Comparison of ENCODE assay signal across 15 cellular contexts in the genomic region with DNA sequence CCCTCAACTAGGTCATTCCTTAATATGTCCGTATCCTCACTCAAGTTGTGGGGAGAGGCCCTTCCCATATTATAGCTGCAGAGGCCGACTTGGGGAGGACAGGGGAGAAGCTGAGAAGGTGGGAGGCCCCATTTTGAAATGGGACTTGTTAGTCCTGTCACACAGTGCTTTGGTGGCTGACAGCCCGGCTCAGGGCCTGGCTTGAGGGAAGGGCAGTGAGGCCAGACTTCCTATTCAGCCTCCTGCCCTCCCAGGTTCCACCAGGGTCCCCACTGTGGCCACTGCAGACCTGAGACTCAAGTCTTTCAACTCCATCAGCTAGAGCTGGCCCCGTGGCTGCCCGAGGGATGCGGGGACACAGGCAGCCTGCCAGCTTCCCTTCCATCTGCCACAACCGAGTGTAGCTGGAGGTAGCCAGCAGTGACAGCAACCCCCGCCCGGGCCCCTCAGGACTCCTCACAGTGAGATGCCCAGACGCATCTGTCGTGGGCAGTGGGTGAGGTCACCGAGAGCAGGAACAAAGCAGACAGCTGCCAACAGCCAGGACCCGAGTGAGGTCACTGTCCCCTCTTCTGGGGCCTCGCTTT. TPM values are rescaled to one million over a fixed set of nuclear protein-coding genes. Genes with fewer than 3 reads are reported as not detected.
"Had no signal": no experiment of that assay in that cellular context is flagged by ENCODE, and none has a peak within 500 bp of the region (broad histone marks: within the 10 kb centered on the region; RNA-seq: fewer than 3 reads in every experiment).

No MANE protein-coding gene starts in this region.

- H3K9me3 Mint-ChIP-seq: T-helper 1 cell treated with Interleukin-12 subunit alpha and Interleukin-12 subunit beta and Interleukin-4 antibody, amounts not matched to agents 30 μg/mL and 1 μg/mL, for 36 hours had no signal

- H3K36me3 Mint-ChIP-seq: activated naive CD8-positive, alpha-beta T cell; stimulated activated memory B cell treated with anti-CD40 and anti-IgM and Interleukin-4, amounts not matched to agents 10 μg/mL and 1 μg/mL and 100 μg/mL, for 72 hours had no signal

- H3K4me1 ChIP-seq: foreskin keratinocyte, left lung had no signal

- H3K9me3 ChIP-seq: left lung, pancreas, right lobe of liver, thoracic aorta had no signal

- H3K4me3 ChIP-seq: left lung, pancreas, right lobe of liver, smooth muscle cell, thoracic aorta had no signal

- H3K27me3 ChIP-seq: pancreas, right lobe of liver had no signal

- H3K36me3 ChIP-seq: left lung, pancreas, right lobe of liver, thoracic aorta had no signal

- ATAC-seq: foreskin keratinocyte; left lung; pancreas; right lobe of liver; stimulated activated memory B cell treated with anti-CD40 and anti-IgM and Interleukin-4, amounts not matched to agents 10 μg/mL and 1 μg/mL and 100 μg/mL, for 72 hours had no signal

- DNase-seq: activated CD4-positive, alpha-beta T cell treated with anti-CD3 and anti-CD28 coated beads, Interleukin-2, amount 50 U/mL, for 4 hours; foreskin keratinocyte; hypothalamus; left lung; naive B cell; pancreas; right lobe of liver; stimulated activated CD4-positive, alpha-beta T cell treated with anti-CD3 and anti-CD28 coated beads, Interleukin-4, amount 100 ng/mL, for 4 hours had no signal

- H3K27ac ChIP-seq: foreskin keratinocyte, left lung, pancreas, right lobe of liver, thoracic aorta had no signal

- H3K4me1 Mint-ChIP-seq: naive B cell; stimulated activated memory B cell treated with anti-CD40 and anti-IgM and Interleukin-4, amounts not matched to agents 10 μg/mL and 1 μg/mL and 100 μg/mL, for 72 hours had no signal

- H3K27ac Mint-ChIP-seq: activated naive CD8-positive, alpha-beta T cell; naive B cell; stimulated activated memory B cell treated with anti-CD40 and anti-IgM and Interleukin-4, amounts not matched to agents 10 μg/mL and 1 μg/mL and 100 μg/mL, for 72 hours; T-helper 1 cell treated with Interleukin-12 subunit alpha and Interleukin-12 subunit beta and Interleukin-4 antibody, amounts not matched to agents 30 μg/mL and 1 μg/mL, for 36 hours had no signal

- H3K4me3 Mint-ChIP-seq: activated naive CD8-positive, alpha-beta T cell; stimulated activated memory B cell treated with anti-CD40 and anti-IgM and Interleukin-4, amounts not matched to agents 10 μg/mL and 1 μg/mL and 100 μg/mL, for 72 hours; T-helper 1 cell treated with Interleukin-12 subunit alpha and Interleukin-12 subunit beta and Interleukin-4 antibody, amounts not matched to agents 30 μg/mL and 1 μg/mL, for 36 hours had no signal

RNA-seq across cellular contexts. Expression of gene SIM2, which starts 36.9 kb away (rescaled TPM):
- total RNA-seq: fibroblast of lung, foreskin keratinocyte, left lung, lung microvascular endothelial cell, right lobe of liver, smooth muscle cell, thoracic aorta had no signal
